In genomic region chr14:35374273-35374681, GRCh38 we compare ENCODE assay signal across 9 cellular contexts. TPM values are rescaled to one million over a fixed set of nuclear protein-coding genes. Genes with fewer than 3 reads are reported as not detected.
A peak's percentile ranks its signal among the peaks of the same experiment; 100 is the strongest.
DNase-seq lines count a peak whose midpoint lies in the region; ATAC-seq, FAIRE-seq and TF ChIP-seq lines count a peak whose summit lies in the region.
"Had no signal": no experiment of that assay in that cellular context is flagged by ENCODE, and none has a peak within 500 bp of the region (broad histone marks: within the 10 kb centered on the region; RNA-seq: fewer than 3 reads in every experiment).

No MANE protein-coding gene starts in this region.

- WGBS in small intestine, 3 donors: 64 to 77% (median 68%) methylated on average over 7 of the region's 7 CpGs

- DNase-seq in GOT3 (lab: John Stamatoyannopoulos, UW) (peak; percentile 4), SJSA1 (ENCODE audit: low read depth in 1 of 2, low spot score in 2 of 2) (peak in 1 of 2 experiments; percentile 39), glomerular visceral epithelial cell (ENCODE audit: extremely low spot score) (peak; percentile 79), small intestine (peak; percentile 51), GM12891 (ENCODE audit: insufficient read length, low spot score) (no peak), NCI-H524 (lab: John Stamatoyannopoulos, UW) (no peak)
- DNase-seq: NCI-H1092 had no signal

- H3K36me3 ChIP-seq in SJSA1 (no peaks in the 10 kb centered on the region), small intestine (ENCODE audit: control insufficient read depth in 2 of 2, insufficient read depth in 2 of 2, low read length in 2 of 2) (no peaks in the 10 kb centered on the region)

- H3K27me3 ChIP-seq in SJSA1 (replicated peaks) (no peaks in the 10 kb centered on the region), small intestine (ENCODE audit: control insufficient read depth in 2 of 2, insufficient read depth in 2 of 2, low read length in 2 of 2) (no peaks in the 10 kb centered on the region)

- peaks cover 21% of the 10 kb centered on the region for H3K4me1 ChIP-seq in SJSA1 (replicated peaks)
- no peaks in the 10 kb centered on the region for H3K4me1 ChIP-seq in small intestine (ENCODE audit: control insufficient read depth in 2 of 2, insufficient read depth in 1 of 2, low read depth in 1 of 2, low read length in 1 of 2)

- H3K9me3 ChIP-seq in SJSA1 (replicated peaks): no peaks in the 10 kb centered on the region
- H3K9me3 ChIP-seq in small intestine (ENCODE audit: control insufficient read depth, low read depth): no peaks in the 10 kb centered on the region

- ATAC-seq in HG03521 (IDR thresholded peaks at IDR 0.05; ENCODE audit: unreplicated experiment) (no peak), HG03460 (IDR thresholded peaks at IDR 0.05; ENCODE audit: unreplicated experiment) (no peak)

- no peak overlapping the region for H3K4me3 ChIP-seq in SJSA1
- H3K4me3 ChIP-seq in small intestine (ENCODE audit: low read depth in 1 of 2, low read length in 2 of 2): no peak overlapping the region

- H3K27ac ChIP-seq in SJSA1 (peak overlapping the region; percentile 27), small intestine (ENCODE audit: low read depth in 1 of 2, low read length in 1 of 2) (peak overlapping the region in 1 of 2 donors; percentile 68)

- TF ChIP-seq POLR2A in GM12891 (IDR thresholded peaks at IDR 0.05; ENCODE audit: low read depth, low read length): no peak

- FAIRE-seq in small intestine (lab: Jason Lieb, UNC): no peak
- FAIRE-seq in GM12891 (lab: Jason Lieb, UNC): no peak

TF ChIP-seq in GM12891, 5 proteins besides CTCF, POLR2A, EP300 and RAD21:
- TF ChIP-seq POU2F2 (IDR thresholded peaks at IDR 0.05; ENCODE audit: low read depth, low read length) (no peak), POLR2AphosphoS5 (IDR thresholded peaks at IDR 0.05; ENCODE audit: low read depth, low read length) (no peak), SPI1 (IDR thresholded peaks at IDR 0.05; ENCODE audit: low read depth, low read length) (no peak), PAX5 (IDR thresholded peaks at IDR 0.05; ENCODE audit: insufficient read depth, low read length, severe bottlenecking) (no peak), TAF1 (IDR thresholded peaks at IDR 0.05; ENCODE audit: low read depth, low read length) (no peak)
TF ChIP-seq in GM12891: peak in this region for 0.

RNA-seq across cellular contexts. Expression of gene NFKBIA, which starts 30.3 kb away (rescaled TPM):
- 115 and 172 TPM in 2 replicates for total RNA-seq in SJSA1 (2014; rRNA removed; shearing (Covaris generic))
- 100 to 1,000 TPM; 108 to 173 (median 133) TPM for polyA plus RNA-seq in small intestine
- polyA plus RNA-seq in GM12891 (2012; ENCODE audit: low read depth, missing spikeins): 204 TPM

Comparison
In these comparisons a context has a peak if more than half of its experiments do, and no peak if none do; other contexts are left out.
1. DNase-seq: peak in GOT3 (single experiment), glomerular visceral epithelial cell (single experiment) and small intestine (single experiment); none in GM12891 (single experiment) and NCI-H524 (0 of 2).